Comparison of ENCODE assay signal across 12 cellular contexts in genomic region chr7:35630024-35630423, GRCh38.
"Had no signal": no experiment of that assay in that cellular context is flagged by ENCODE, and none has a peak within 500 bp of the region (broad histone marks: within the 10 kb centered on the region; RNA-seq: fewer than 3 reads in every experiment).

No MANE protein-coding gene starts in this region.

- H3K9me3 Mint-ChIP-seq: activated naive CD4-positive, alpha-beta T cell treated with anti-CD3 and anti-CD28 coated beads, Interleukin-2, amount 10 ng/mL, durations not matched to agents 7 days and 5 days; activated T-helper 1 cell treated with anti-CD3 and anti-CD28 coated beads, Interleukin-12 subunit alpha, Interleukin-12 subunit beta, Interleukin-2, Interleukin-4 antibody, amounts not matched to agents 30 ng/mL and 10 ng/mL and 1 ng/mL, durations not matched to agents 14 hours and 24 hours and 36 hours had no signal

- H3K4me3 Mint-ChIP-seq: activated naive CD4-positive, alpha-beta T cell treated with anti-CD3 and anti-CD28 coated beads, Interleukin-2, amount 10 ng/mL, durations not matched to agents 7 days and 5 days; activated T-helper 1 cell treated with anti-CD3 and anti-CD28 coated beads, Interleukin-12 subunit alpha, Interleukin-12 subunit beta, Interleukin-2, Interleukin-4 antibody, amounts not matched to agents 30 ng/mL and 10 ng/mL and 1 ng/mL, durations not matched to agents 14 hours and 24 hours and 36 hours had no signal

- H3K27me3 Mint-ChIP-seq: activated naive CD4-positive, alpha-beta T cell treated with anti-CD3 and anti-CD28 coated beads, Interleukin-2, amount 10 ng/mL, durations not matched to agents 7 days and 5 days had no signal

- H3K4me1 Mint-ChIP-seq: activated naive CD4-positive, alpha-beta T cell treated with anti-CD3 and anti-CD28 coated beads, Interleukin-2, amount 10 ng/mL, durations not matched to agents 7 days and 5 days had no signal

- DNase-seq: activated CD4-positive, alpha-beta T cell treated with anti-CD3 and anti-CD28 coated beads, Interleukin-2, amount 50 U/mL, for 4 hours; activated CD4-positive, CD25-positive, alpha-beta regulatory T cell; activated CD8-positive, alpha-beta memory T cell treated with anti-CD3 and anti-CD28 coated beads, Interleukin-2, amount 50 U/mL, for 4 hours; activated naive CD4-positive, alpha-beta T cell treated with anti-CD3 and anti-CD28 coated beads, Interleukin-2, amount 10 ng/mL, durations not matched to agents 7 days and 5 days; aorta; effector CD8-positive, alpha-beta T cell; heart right ventricle; left lung; stimulated activated CD4-positive, alpha-beta T cell treated with anti-CD3 and anti-CD28 coated beads, Interleukin-15, amount 100 ng/mL, for 24 hours; stimulated activated CD4-positive, alpha-beta T cell treated with anti-CD3 and anti-CD28 coated beads, Interleukin-4, amount 100 ng/mL, for 4 hours; transverse colon had no signal

- H3K27ac Mint-ChIP-seq: activated naive CD4-positive, alpha-beta T cell treated with anti-CD3 and anti-CD28 coated beads, Interleukin-2, amount 10 ng/mL, durations not matched to agents 7 days and 5 days; activated T-helper 1 cell treated with anti-CD3 and anti-CD28 coated beads, Interleukin-12 subunit alpha, Interleukin-12 subunit beta, Interleukin-2, Interleukin-4 antibody, amounts not matched to agents 30 ng/mL and 10 ng/mL and 1 ng/mL, durations not matched to agents 14 hours and 24 hours and 36 hours had no signal
